ENCODE assay signal across 12 cellular contexts in genomic region chr17:77692571-77693161, GRCh38.
DNase-seq lines count a peak whose midpoint lies in the region; ATAC-seq, FAIRE-seq and TF ChIP-seq lines count a peak whose summit lies in the region.
"Had no signal": no experiment of that assay in that cellular context is flagged by ENCODE, and none has a peak within 500 bp of the region (broad histone marks: within the 10 kb centered on the region; RNA-seq: fewer than 3 reads in every experiment).

No MANE protein-coding gene starts in this region.

- peak overlapping the region in 5 of 8 donors; percentile 23 to 89 (median 72) for H3K27ac Mint-ChIP-seq in CD8-positive, alpha-beta memory T cell
- no peak overlapping the region for H3K27ac Mint-ChIP-seq in WTC11

- TF ChIP-seq CTCF in foreskin keratinocyte (conservative IDR thresholded peaks at IDR 0.05): no peak
- no peak for TF ChIP-seq CTCF in spleen (IDR thresholded peaks at IDR 0.05 in 8 of 11, conservative IDR thresholded peaks at IDR 0.05 in 3 of 11)
- no peak for TF ChIP-seq CTCF in WTC11 (IDR thresholded peaks at IDR 0.05)

- intact Hi-C loops in spleen (cut with DNase I; ENCODE audit: low total_unique reads): no loop called here

- H3K4me1 Mint-ChIP-seq in CD8-positive, alpha-beta memory T cell: peaks cover 26 to 40% (median 26%) of the 10 kb centered on the region in 3 donors
- H3K4me1 Mint-ChIP-seq in WTC11: peaks cover 52% of the 10 kb centered on the region

- peak; percentile 69 for ATAC-seq in foreskin keratinocyte
- no peak for ATAC-seq in WTC11

- H3K9me3 ChIP-seq in CD8-positive, alpha-beta memory T cell (ENCODE audit: low read length): no peaks in the 10 kb centered on the region
- H3K9me3 ChIP-seq in spleen: no peaks in the 10 kb centered on the region

- CTCF ChIA-PET in CD8-positive, alpha-beta memory T cell (lab: Charles Lee): no interaction called here
- CTCF ChIA-PET in WTC11 (lab: Charles Lee): no interaction called here

- H3K36me3 ChIP-seq in CD8-positive, alpha-beta memory T cell (ENCODE audit: insufficient read depth, low read length): no peaks in the 10 kb centered on the region
- no peaks in the 10 kb centered on the region for H3K36me3 ChIP-seq in spleen

- H3K27me3 ChIP-seq in CD8-positive, alpha-beta memory T cell (ENCODE audit: insufficient read depth, low read length, poor library complexity, severe bottlenecking): peaks cover 5% of the 10 kb centered on the region
- peaks cover 76% of the 10 kb centered on the region for H3K27me3 ChIP-seq in foreskin keratinocyte
- peaks cover 0 to 90% (median 44%) of the 10 kb centered on the region in 7 donors for H3K27me3 ChIP-seq in spleen (replicated peaks in 1 of 7)

- 68 to 86% (median 78%) methylated on average over 9 to 12 of the region's 12 CpGs for WGBS in spleen, 5 donors

- DNase-seq in CD8-positive, alpha-beta memory T cell: peak in 3 of 5 donors; percentile 9 to 57 (median 11)
- DNase-seq in HTR-8/SVneo (ENCODE audit: insufficient read length, low spot score): peak; percentile 65
- DNase-seq in activated CD8-positive, alpha-beta memory T cell treated with anti-CD3 and anti-CD28 coated beads, Interleukin-2, amount 50 U/mL, for 48 hours: peak; percentile 52
- peak; percentile 10 to 54 for DNase-seq in foreskin keratinocyte
- DNase-seq in NCI-H345 (lab: John Stamatoyannopoulos, UW): no peak
- DNase-seq in amygdala (lab: John Stamatoyannopoulos, UW): no peak
- no peak for DNase-seq in spleen
- no peak for DNase-seq in WTC11 (ENCODE audit: low spot score)
- DNase-seq: DMS79; OCI-M1; stimulated activated CD4-positive, alpha-beta T cell treated with anti-CD3 and anti-CD28 coated beads, Interleukin-2, amount 100 ng/mL, for 48 hours had no signal

- H3K9me3 Mint-ChIP-seq in CD8-positive, alpha-beta memory T cell: no peaks in the 10 kb centered on the region
- no peaks in the 10 kb centered on the region for H3K9me3 Mint-ChIP-seq in WTC11
- H3K9me3 Mint-ChIP-seq: nephron had no signal

- peak overlapping the region in 5 of 7 donors; percentile 36 to 74 (median 65) for H3K4me3 Mint-ChIP-seq in CD8-positive, alpha-beta memory T cell
- H3K4me3 Mint-ChIP-seq in WTC11: no peak overlapping the region

- no peak for FAIRE-seq in HTR-8/SVneo (lab: Jason Lieb, UNC)

- H3K4me1 ChIP-seq in CD8-positive, alpha-beta memory T cell (ENCODE audit: insufficient read depth, low read length): peaks cover 10% of the 10 kb centered on the region
- H3K4me1 ChIP-seq in foreskin keratinocyte (no peaks in the 10 kb centered on the region), spleen (peaks cover 8 to 18% (median 12%) of the 10 kb centered on the region in 6 donors)

- H3K36me3 Mint-ChIP-seq in CD8-positive, alpha-beta memory T cell: no peaks in the 10 kb centered on the region
- no peaks in the 10 kb centered on the region for H3K36me3 Mint-ChIP-seq in WTC11

- peaks cover 16 to 27% of the 10 kb centered on the region in 2 donors for H3K27me3 Mint-ChIP-seq in CD8-positive, alpha-beta memory T cell
- H3K27me3 Mint-ChIP-seq in WTC11 (ENCODE audit: low read depth): peaks cover 35% of the 10 kb centered on the region

- no peak overlapping the region for H3K4me3 ChIP-seq in CD8-positive, alpha-beta memory T cell (ENCODE audit: low read length)
- H3K4me3 ChIP-seq in spleen: no peak overlapping the region

- POLR2A ChIA-PET in CD8-positive, alpha-beta memory T cell (lab: Charles Lee): interaction anchor here (0.9 to 1.3 kb wide), 2 partner anchors 21 to 26 kb away, joined by 3 read pairs; no protein-coding TSS in a partner anchor
- POLR2A ChIA-PET in WTC11 (lab: Charles Lee): no interaction called here

- no peak overlapping the region for H3K27ac ChIP-seq in CD8-positive, alpha-beta memory T cell (ENCODE audit: low read depth, low read length)
- H3K27ac ChIP-seq in foreskin keratinocyte (no peak overlapping the region), spleen (no peak overlapping the region)

- no peak for TF ChIP-seq POLR2A in spleen (IDR thresholded peaks at IDR 0.05)

TF ChIP-seq in WTC11, 78 proteins besides CTCF, POLR2A, EP300 and RAD21:
- no peak for TF ChIP-seq MAX (CRISPR knock-in tag; IDR thresholded peaks at IDR 0.05)
- TF ChIP-seq FOXP1 (CRISPR knock-in tag; IDR thresholded peaks at IDR 0.05; ENCODE audit: borderline replicate concordance): no peak
- no peak for TF ChIP-seq KAT7 (CRISPR knock-in tag; IDR thresholded peaks at IDR 0.05; ENCODE audit: borderline replicate concordance)
- TF ChIP-seq ZNF232 (CRISPR knock-in tag; IDR thresholded peaks at IDR 0.05): no peak
- no peak for TF ChIP-seq ESRRA (CRISPR knock-in tag; IDR thresholded peaks at IDR 0.05; ENCODE audit: borderline replicate concordance)
- TF ChIP-seq SMAD4 (CRISPR knock-in tag; IDR thresholded peaks at IDR 0.05): no peak
- no peak for TF ChIP-seq TEAD4 (CRISPR knock-in tag; IDR thresholded peaks at IDR 0.05)
- no peak for TF ChIP-seq RELA (CRISPR knock-in tag; IDR thresholded peaks at IDR 0.05; ENCODE audit: borderline replicate concordance)
- TF ChIP-seq E2F5 (CRISPR knock-in tag; IDR thresholded peaks at IDR 0.05): no peak
- no peak for TF ChIP-seq CDX4 (CRISPR knock-in tag; IDR thresholded peaks at IDR 0.05; ENCODE audit: borderline replicate concordance)

Comparison
In these comparisons a context has a peak if more than half of its experiments do, and no peak if none do; other contexts are left out.
1. DNase-seq: peak in CD8-positive, alpha-beta memory T cell (3 of 5), HTR-8/SVneo (single experiment), activated CD8-positive, alpha-beta memory T cell treated with anti-CD3 and anti-CD28 coated beads, Interleukin-2, amount 50 U/mL, for 48 hours (single experiment) and foreskin keratinocyte (2 of 2); none in NCI-H345 (single experiment), amygdala (0 of 56), spleen (single experiment) and WTC11 (single experiment).